1 cellular context compared by ENCODE assay signal in genomic region chr9:127903557-127904475, GRCh38.
TF ChIP-seq lines count a peak whose summit lies in the region.

No MANE protein-coding gene starts in this region.

TF ChIP-seq in H1, 55 proteins besides CTCF, POLR2A, EP300 and RAD21:
- TF ChIP-seq CREB1 (IDR thresholded peaks at IDR 0.05): 0 out of 2 replicates have a peak, but pooled peaks have one; percentile 34
- no peak for TF ChIP-seq KDM4A (IDR thresholded peaks at IDR 0.05; ENCODE audit: low read depth, low read length, severe bottlenecking)
- no peak for TF ChIP-seq SRF (IDR thresholded peaks at IDR 0.05; ENCODE audit: low read depth, low read length)
- no peak for TF ChIP-seq SIN3A (conservative IDR thresholded peaks at IDR 0.05 in 1 of 2, IDR thresholded peaks at IDR 0.05 in 1 of 2; ENCODE audit: low read depth in 1 of 2, low read length in 2 of 2)
- TF ChIP-seq SIX5 (IDR thresholded peaks at IDR 0.05; ENCODE audit: low read depth, low read length): no peak
- no peak for TF ChIP-seq BRCA1 (IDR thresholded peaks at IDR 0.05; ENCODE audit: low read depth, low read length)
- no peak for TF ChIP-seq SIRT6 (IDR thresholded peaks at IDR 0.05; ENCODE audit: low read length)
- peak; percentile 23; the same call in 1 of the 2 replicates for TF ChIP-seq SP1 (IDR thresholded peaks at IDR 0.05; ENCODE audit: low read depth, low read length)
- TF ChIP-seq SUZ12 (IDR thresholded peaks at IDR 0.05; ENCODE audit: low read length): no peak
- TF ChIP-seq NRF1 (IDR thresholded peaks at IDR 0.05; ENCODE audit: low read depth, low read length): no peak
- TF ChIP-seq ATF3 (IDR thresholded peaks at IDR 0.05; ENCODE audit: insufficient read depth, low read depth, low read length): no peak
- TF ChIP-seq KDM5A (IDR thresholded peaks at IDR 0.05; ENCODE audit: low read length): no peak
- peak; percentile 12 for TF ChIP-seq TAF7 (optimal IDR thresholded peaks at IDR 0.05; ENCODE audit: borderline replicate concordance, low read depth, low read length)
- TF ChIP-seq SP4 (IDR thresholded peaks at IDR 0.05; ENCODE audit: low read length): no peak
- no peak for TF ChIP-seq EGR1 (IDR thresholded peaks at IDR 0.05; ENCODE audit: borderline replicate concordance, low read depth, low read length)
- TF ChIP-seq TCF12 (IDR thresholded peaks at IDR 0.05; ENCODE audit: low read depth, low read length): 0 out of 2 replicates have a peak, but pooled peaks have one; percentile 30
- no peak for TF ChIP-seq RXRA (IDR thresholded peaks at IDR 0.05; ENCODE audit: insufficient read depth, low read depth, low read length)
- TF ChIP-seq CBX8 (IDR thresholded peaks at IDR 0.05; ENCODE audit: borderline replicate concordance, low read depth, low read length): no peak
- TF ChIP-seq RBBP5 (IDR thresholded peaks at IDR 0.05; ENCODE audit: borderline replicate concordance, low read depth, low read length): no peak
- TF ChIP-seq TAF1 (IDR thresholded peaks at IDR 0.05; ENCODE audit: low read depth, low read length): no peak
- TF ChIP-seq, protein P1, sequence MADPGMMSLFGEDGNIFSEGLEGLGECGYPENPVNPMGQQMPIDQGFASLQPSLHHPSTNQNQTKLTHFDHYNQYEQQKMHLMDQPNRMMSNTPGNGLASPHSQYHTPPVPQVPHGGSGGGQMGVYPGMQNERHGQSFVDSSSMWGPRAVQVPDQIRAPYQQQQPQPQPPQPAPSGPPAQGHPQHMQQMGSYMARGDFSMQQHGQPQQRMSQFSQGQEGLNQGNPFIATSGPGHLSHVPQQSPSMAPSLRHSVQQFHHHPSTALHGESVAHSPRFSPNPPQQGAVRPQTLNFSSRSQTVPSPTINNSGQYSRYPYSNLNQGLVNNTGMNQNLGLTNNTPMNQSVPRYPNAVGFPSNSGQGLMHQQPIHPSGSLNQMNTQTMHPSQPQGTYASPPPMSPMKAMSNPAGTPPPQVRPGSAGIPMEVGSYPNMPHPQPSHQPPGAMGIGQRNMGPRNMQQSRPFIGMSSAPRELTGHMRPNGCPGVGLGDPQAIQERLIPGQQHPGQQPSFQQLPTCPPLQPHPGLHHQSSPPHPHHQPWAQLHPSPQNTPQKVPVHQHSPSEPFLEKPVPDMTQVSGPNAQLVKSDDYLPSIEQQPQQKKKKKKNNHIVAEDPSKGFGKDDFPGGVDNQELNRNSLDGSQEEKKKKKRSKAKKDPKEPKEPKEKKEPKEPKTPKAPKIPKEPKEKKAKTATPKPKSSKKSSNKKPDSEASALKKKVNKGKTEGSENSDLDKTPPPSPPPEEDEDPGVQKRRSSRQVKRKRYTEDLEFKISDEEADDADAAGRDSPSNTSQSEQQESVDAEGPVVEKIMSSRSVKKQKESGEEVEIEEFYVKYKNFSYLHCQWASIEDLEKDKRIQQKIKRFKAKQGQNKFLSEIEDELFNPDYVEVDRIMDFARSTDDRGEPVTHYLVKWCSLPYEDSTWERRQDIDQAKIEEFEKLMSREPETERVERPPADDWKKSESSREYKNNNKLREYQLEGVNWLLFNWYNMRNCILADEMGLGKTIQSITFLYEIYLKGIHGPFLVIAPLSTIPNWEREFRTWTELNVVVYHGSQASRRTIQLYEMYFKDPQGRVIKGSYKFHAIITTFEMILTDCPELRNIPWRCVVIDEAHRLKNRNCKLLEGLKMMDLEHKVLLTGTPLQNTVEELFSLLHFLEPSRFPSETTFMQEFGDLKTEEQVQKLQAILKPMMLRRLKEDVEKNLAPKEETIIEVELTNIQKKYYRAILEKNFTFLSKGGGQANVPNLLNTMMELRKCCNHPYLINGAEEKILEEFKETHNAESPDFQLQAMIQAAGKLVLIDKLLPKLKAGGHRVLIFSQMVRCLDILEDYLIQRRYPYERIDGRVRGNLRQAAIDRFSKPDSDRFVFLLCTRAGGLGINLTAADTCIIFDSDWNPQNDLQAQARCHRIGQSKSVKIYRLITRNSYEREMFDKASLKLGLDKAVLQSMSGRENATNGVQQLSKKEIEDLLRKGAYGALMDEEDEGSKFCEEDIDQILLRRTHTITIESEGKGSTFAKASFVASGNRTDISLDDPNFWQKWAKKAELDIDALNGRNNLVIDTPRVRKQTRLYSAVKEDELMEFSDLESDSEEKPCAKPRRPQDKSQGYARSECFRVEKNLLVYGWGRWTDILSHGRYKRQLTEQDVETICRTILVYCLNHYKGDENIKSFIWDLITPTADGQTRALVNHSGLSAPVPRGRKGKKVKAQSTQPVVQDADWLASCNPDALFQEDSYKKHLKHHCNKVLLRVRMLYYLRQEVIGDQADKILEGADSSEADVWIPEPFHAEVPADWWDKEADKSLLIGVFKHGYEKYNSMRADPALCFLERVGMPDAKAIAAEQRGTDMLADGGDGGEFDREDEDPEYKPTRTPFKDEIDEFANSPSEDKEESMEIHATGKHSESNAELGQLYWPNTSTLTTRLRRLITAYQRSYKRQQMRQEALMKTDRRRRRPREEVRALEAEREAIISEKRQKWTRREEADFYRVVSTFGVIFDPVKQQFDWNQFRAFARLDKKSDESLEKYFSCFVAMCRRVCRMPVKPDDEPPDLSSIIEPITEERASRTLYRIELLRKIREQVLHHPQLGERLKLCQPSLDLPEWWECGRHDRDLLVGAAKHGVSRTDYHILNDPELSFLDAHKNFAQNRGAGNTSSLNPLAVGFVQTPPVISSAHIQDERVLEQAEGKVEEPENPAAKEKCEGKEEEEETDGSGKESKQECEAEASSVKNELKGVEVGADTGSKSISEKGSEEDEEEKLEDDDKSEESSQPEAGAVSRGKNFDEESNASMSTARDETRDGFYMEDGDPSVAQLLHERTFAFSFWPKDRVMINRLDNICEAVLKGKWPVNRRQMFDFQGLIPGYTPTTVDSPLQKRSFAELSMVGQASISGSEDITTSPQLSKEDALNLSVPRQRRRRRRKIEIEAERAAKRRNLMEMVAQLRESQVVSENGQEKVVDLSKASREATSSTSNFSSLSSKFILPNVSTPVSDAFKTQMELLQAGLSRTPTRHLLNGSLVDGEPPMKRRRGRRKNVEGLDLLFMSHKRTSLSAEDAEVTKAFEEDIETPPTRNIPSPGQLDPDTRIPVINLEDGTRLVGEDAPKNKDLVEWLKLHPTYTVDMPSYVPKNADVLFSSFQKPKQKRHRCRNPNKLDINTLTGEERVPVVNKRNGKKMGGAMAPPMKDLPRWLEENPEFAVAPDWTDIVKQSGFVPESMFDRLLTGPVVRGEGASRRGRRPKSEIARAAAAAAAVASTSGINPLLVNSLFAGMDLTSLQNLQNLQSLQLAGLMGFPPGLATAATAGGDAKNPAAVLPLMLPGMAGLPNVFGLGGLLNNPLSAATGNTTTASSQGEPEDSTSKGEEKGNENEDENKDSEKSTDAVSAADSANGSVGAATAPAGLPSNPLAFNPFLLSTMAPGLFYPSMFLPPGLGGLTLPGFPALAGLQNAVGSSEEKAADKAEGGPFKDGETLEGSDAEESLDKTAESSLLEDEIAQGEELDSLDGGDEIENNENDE (IDR thresholded peaks at IDR 0.05; ENCODE audit: insufficient replicate concordance, low read length): no peak
- TF ChIP-seq POLR2AphosphoS5 (IDR thresholded peaks at IDR 0.05; ENCODE audit: low read depth, low read length): no peak
- TF ChIP-seq ASH2L (IDR thresholded peaks at IDR 0.05; ENCODE audit: low read length): no peak
- TF ChIP-seq, protein P2, sequence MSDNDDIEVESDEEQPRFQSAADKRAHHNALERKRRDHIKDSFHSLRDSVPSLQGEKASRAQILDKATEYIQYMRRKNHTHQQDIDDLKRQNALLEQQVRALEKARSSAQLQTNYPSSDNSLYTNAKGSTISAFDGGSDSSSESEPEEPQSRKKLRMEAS (IDR thresholded peaks at IDR 0.05): 0 out of 2 replicates have a peak, but pooled peaks have one; percentile 15
- no peak for TF ChIP-seq FOSL1 (IDR thresholded peaks at IDR 0.05; ENCODE audit: insufficient read depth, low read depth, low read length)
- no peak for TF ChIP-seq JUN (IDR thresholded peaks at IDR 0.05; ENCODE audit: low read depth, low read length)
- no peak for TF ChIP-seq KDM1A (IDR thresholded peaks at IDR 0.05; ENCODE audit: borderline replicate concordance, low read length)
- no peak for TF ChIP-seq CHD2 (IDR thresholded peaks at IDR 0.05; ENCODE audit: low read length)
